14 cellular contexts compared by ENCODE assay signal in the genomic region with DNA sequence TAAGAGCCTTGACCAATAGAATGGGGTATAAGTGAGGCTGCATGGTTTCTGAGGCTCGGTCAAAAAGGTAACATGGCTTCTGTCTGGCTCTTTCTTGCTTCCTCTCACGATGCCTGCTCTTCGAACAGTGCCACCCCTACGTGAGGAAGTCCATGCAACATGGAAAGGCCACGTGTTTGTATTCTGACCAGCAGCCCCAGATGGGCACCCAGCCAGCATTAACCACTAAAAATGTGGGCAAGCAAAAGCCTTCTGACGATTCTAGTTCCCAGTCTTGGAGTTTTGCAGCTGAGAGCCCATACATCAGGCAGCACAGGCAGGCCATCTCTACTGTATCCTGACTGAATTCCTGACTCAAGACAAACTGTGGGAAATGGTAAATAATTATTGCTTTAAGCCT. TPM values are rescaled to one million over a fixed set of nuclear protein-coding genes. Genes with fewer than 3 reads are reported as not detected.
DNase-seq lines count a peak whose midpoint lies in the region; ATAC-seq, FAIRE-seq and TF ChIP-seq lines count a peak whose summit lies in the region.
"Had no signal": no experiment of that assay in that cellular context is flagged by ENCODE, and none has a peak within 500 bp of the region (broad histone marks: within the 10 kb centered on the region; RNA-seq: fewer than 3 reads in every experiment).

No MANE protein-coding gene starts in this region.

- H3K9me3 ChIP-seq in astrocyte (ENCODE audit: insufficient read depth, low read depth, low read length), result no peaks in the 10 kb centered on the region
- no peaks in the 10 kb centered on the region for H3K9me3 ChIP-seq in right atrium auricular region
- H3K9me3 ChIP-seq in tibial artery, result no peaks in the 10 kb centered on the region
- H3K9me3 ChIP-seq: esophagus squamous epithelium had no signal

- H3K36me3 ChIP-seq in astrocyte (ENCODE audit: insufficient read depth, low read length), result no peaks in the 10 kb centered on the region
- H3K36me3 ChIP-seq in right atrium auricular region, result no peaks in the 10 kb centered on the region
- H3K36me3 ChIP-seq in tibial artery, result no peaks in the 10 kb centered on the region
- H3K36me3 ChIP-seq: cardiac muscle cell, esophagus squamous epithelium had no signal

- no peaks in the 10 kb centered on the region for H3K36me3 Mint-ChIP-seq in astrocyte (ENCODE audit: low read depth, unreplicated experiment)
- H3K36me3 Mint-ChIP-seq in activated naive CD4-positive, alpha-beta T cell treated with anti-CD3 and anti-CD28 coated beads, Interleukin-2, amount 50 U/mL, for 72 hours, result no peaks in the 10 kb centered on the region

- no peaks in the 10 kb centered on the region for H4K20me1 ChIP-seq in astrocyte (ENCODE audit: insufficient read depth, low read length)

- H2AFZ ChIP-seq in astrocyte (ENCODE audit: low read depth, low read length), result no peak overlapping the region

- H3K27me3 ChIP-seq in astrocyte (ENCODE audit: insufficient read depth, low read length) (no peaks in the 10 kb centered on the region), right atrium auricular region (no peaks in the 10 kb centered on the region), tibial artery (no peaks in the 10 kb centered on the region)
- H3K27me3 ChIP-seq: cardiac muscle cell, esophagus squamous epithelium had no signal

- peaks cover 9% of the 10 kb centered on the region for H3K4me1 Mint-ChIP-seq in astrocyte (ENCODE audit: low read depth, unreplicated experiment)

- H3K27ac ChIP-seq in astrocyte (ENCODE audit: low read depth, low read length), result no peak overlapping the region
- H3K27ac ChIP-seq in right atrium auricular region, result no peak overlapping the region
- H3K27ac ChIP-seq in tibial artery, result peak overlapping the region in 1 of 2 donors; percentile 27
- H3K27ac ChIP-seq: cardiac muscle cell, esophagus squamous epithelium had no signal

- H3K9ac ChIP-seq in astrocyte (ENCODE audit: low read length), result no peak overlapping the region

- H3K4me1 ChIP-seq in astrocyte (ENCODE audit: insufficient read depth, low read length), result no peaks in the 10 kb centered on the region
- H3K4me1 ChIP-seq in right atrium auricular region, result no peaks in the 10 kb centered on the region
- peaks cover 0 to 54% (median 0%) of the 10 kb centered on the region in 4 donors for H3K4me1 ChIP-seq in tibial artery

- ATAC-seq in activated naive CD4-positive, alpha-beta T cell treated with anti-CD3 and anti-CD28 coated beads, Interleukin-2, amount 50 U/mL, for 72 hours, result no peak

- H3K4me3 ChIP-seq in astrocyte (ENCODE audit: insufficient read depth, low read depth, low read length) (no peak overlapping the region), right atrium auricular region (no peak overlapping the region), tibial artery (no peak overlapping the region)
- H3K4me3 ChIP-seq: cardiac muscle cell, esophagus squamous epithelium had no signal

- intact Hi-C loops in tibial artery (cut with DNase I; ENCODE audit: low total_unique reads), result no loop called here

- FAIRE-seq in astrocyte (lab: Jason Lieb, UNC), result no peak

- H3K4me3 Mint-ChIP-seq in astrocyte (ENCODE audit: unreplicated experiment), result no peak overlapping the region

- no peaks in the 10 kb centered on the region for H3K27me3 Mint-ChIP-seq in astrocyte (ENCODE audit: low read depth, unreplicated experiment)

- no peaks in the 10 kb centered on the region for H3K9me3 Mint-ChIP-seq in astrocyte (ENCODE audit: unreplicated experiment)
- no peaks in the 10 kb centered on the region for H3K9me3 Mint-ChIP-seq in activated naive CD4-positive, alpha-beta T cell treated with anti-CD3 and anti-CD28 coated beads, Interleukin-2, amount 50 U/mL, for 72 hours

- DNase-seq in DMS53 (lab: John Stamatoyannopoulos, UW) (peak; percentile 4), DMS53 treated with DMSO at 0.1 percent for 48 hours (lab: John Stamatoyannopoulos, UW; ENCODE audit: unreplicated experiment) (no peak), astrocyte (ENCODE audit: low read depth) (peak; percentile 78), right atrium auricular region (ENCODE audit: low spot score) (peak; percentile 60), tibial artery (peak; percentile 74 to 78), superior temporal gyrus (ENCODE audit: extremely low spot score) (no peak), NCI-H187 (lab: John Stamatoyannopoulos, UW) (no peak)
- no peak for DNase-seq in activated naive CD4-positive, alpha-beta T cell treated with anti-CD3 and anti-CD28 coated beads, Interleukin-2, amount 50 U/mL, for 72 hours (ENCODE audit: low spot score in 2 of 2)
- DNase-seq: 8988T; activated CD4-positive, CD25-positive, alpha-beta regulatory T cell; esophagus squamous epithelium; NCI-H146 had no signal

- H3K27ac Mint-ChIP-seq in astrocyte (ENCODE audit: unreplicated experiment), result no peak overlapping the region
- H3K27ac Mint-ChIP-seq in activated naive CD4-positive, alpha-beta T cell treated with anti-CD3 and anti-CD28 coated beads, Interleukin-2, amount 50 U/mL, for 72 hours, result no peak overlapping the region
- H3K27ac Mint-ChIP-seq: progenitor cell of endocrine pancreas had no signal

- no peak overlapping the region for H3K4me2 ChIP-seq in astrocyte (ENCODE audit: low read length)

- TF ChIP-seq CTCF in astrocyte (IDR thresholded peaks at IDR 0.05; ENCODE audit: insufficient read depth, low read depth, low read length) (no peak), right atrium auricular region (IDR thresholded peaks at IDR 0.05) (no peak), tibial artery (IDR thresholded peaks at IDR 0.05) (no peak)

- H3K79me2 ChIP-seq in astrocyte (ENCODE audit: insufficient read depth, low read length), result no peaks in the 10 kb centered on the region

RNA-seq across cellular contexts. Expression of a gene that starts 24.2 kb away (rescaled TPM):
- total RNA-seq in astrocyte (185 and 188 TPM in 2 replicates), right atrium auricular region (10 to 100 TPM in 1 of 2 donors, 1 to 10 TPM in 1; 7.2 to 22.9 TPM)
- 10 to 100 TPM in 1 of 2 donors, 1 to 10 TPM in 1; 7.7 to 28.7 TPM for total RNA-seq in activated naive CD4-positive, alpha-beta T cell treated with anti-CD3 and anti-CD28 coated beads, Interleukin-2, amount 50 U/mL, for 72 hours

Comparison
In these comparisons a context has a peak if more than half of its experiments do, and no peak if none do; other contexts are left out.
1. DNase-seq: peak in DMS53 (single experiment), astrocyte (single experiment), right atrium auricular region (single experiment) and tibial artery (2 of 2); none in DMS53 treated with DMSO at 0.1 percent for 48 hours (single experiment), superior temporal gyrus (single experiment), activated naive CD4-positive, alpha-beta T cell treated with anti-CD3 and anti-CD28 coated beads, Interleukin-2, amount 50 U/mL, for 72 hours (0 of 2) and NCI-H187 (0 of 2).